Comparison of ENCODE assay signal across 8 cellular contexts in genomic region chr16:5186381-5186903, GRCh38.
"Had no signal": no experiment of that assay in that cellular context is flagged by ENCODE, and none has a peak within 500 bp of the region (broad histone marks: within the 10 kb centered on the region; RNA-seq: fewer than 3 reads in every experiment).

No MANE protein-coding gene starts in this region.

- FAIRE-seq: G401.6, GM12878, GM12891, GM12892, GM18507, GM19239 had no signal

- H3K4me3 ChIP-seq: GM12878 had no signal

- DNase-seq: GDM1, GF-D8 had no signal
